Comparison of ENCODE assay signal across 1 cellular context in the genomic region with DNA sequence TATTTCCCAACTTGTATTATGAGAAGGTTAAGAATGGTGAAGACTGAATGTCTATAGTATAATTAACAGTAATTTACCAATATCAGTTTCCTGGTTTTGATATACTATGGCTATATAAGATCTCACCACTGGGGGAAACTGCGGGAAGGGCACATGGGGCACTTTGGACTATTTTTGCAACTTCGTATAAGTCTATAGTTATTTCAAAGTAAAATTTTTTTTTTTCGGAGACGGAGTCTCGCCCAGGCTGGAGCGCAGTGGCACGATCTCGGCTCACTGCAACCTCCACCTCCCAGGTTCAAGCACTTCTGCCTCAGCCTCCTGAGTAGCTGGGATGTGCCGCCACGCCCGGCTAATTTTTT.
A peak's percentile ranks its signal among the peaks of the same experiment; 100 is the strongest.
TF ChIP-seq lines count a peak whose summit lies in the region.

No MANE protein-coding gene starts in this region.

TF ChIP-seq in K562, 482 proteins besides CTCF, POLR2A, EP300 and RAD21:
- TF ChIP-seq EP400 (IDR thresholded peaks at IDR 0.05) (peak; percentile 10; the same call in 1 of the 2 replicates), CBFA2T2 (conservative IDR thresholded peaks at IDR 0.05) (no peak), HMBOX1 (IDR thresholded peaks at IDR 0.05) (no peak), CXXC5 (CRISPR knock-in tag; IDR thresholded peaks at IDR 0.05) (peak; percentile 13), VEZF1 (CRISPR knock-in tag; IDR thresholded peaks at IDR 0.05) (peak; percentile 14; the same call in 1 of the 2 replicates), ETV6 (IDR thresholded peaks at IDR 0.05; ENCODE audit: borderline replicate concordance in 1 of 2, low read depth in 2 of 2, low read length in 1 of 2) (no peak), ETV6 (CRISPR knock-in tag; IDR thresholded peaks at IDR 0.05; ENCODE audit: borderline replicate concordance) (no peak), POLR2G (IDR thresholded peaks at IDR 0.05; ENCODE audit: low read depth, low read length) (0 out of 2 replicates have a peak, but pooled peaks have one; percentile 20), NFRKB (IDR thresholded peaks at IDR 0.05; ENCODE audit: low read depth) (no peak), ZKSCAN8 (CRISPR knock-in tag; IDR thresholded peaks at IDR 0.05) (0 out of 2 replicates have a peak, but pooled peaks have one; percentile 40), SUPT5H (IDR thresholded peaks at IDR 0.05) (0 out of 2 replicates have a peak, but pooled peaks have one; percentile 22), FOXM1 (IDR thresholded peaks at IDR 0.05; ENCODE audit: low read depth) (no peak), FOXM1 (CRISPR knock-in tag; IDR thresholded peaks at IDR 0.05; ENCODE audit: low read depth) (no peak), NR4A1 (CRISPR knock-in tag; IDR thresholded peaks at IDR 0.05) (no peak), NR4A1 (tag; IDR thresholded peaks at IDR 0.05) (peak; percentile 11; the same call in 1 of the 2 replicates)
- TF ChIP-seq, protein P1, sequence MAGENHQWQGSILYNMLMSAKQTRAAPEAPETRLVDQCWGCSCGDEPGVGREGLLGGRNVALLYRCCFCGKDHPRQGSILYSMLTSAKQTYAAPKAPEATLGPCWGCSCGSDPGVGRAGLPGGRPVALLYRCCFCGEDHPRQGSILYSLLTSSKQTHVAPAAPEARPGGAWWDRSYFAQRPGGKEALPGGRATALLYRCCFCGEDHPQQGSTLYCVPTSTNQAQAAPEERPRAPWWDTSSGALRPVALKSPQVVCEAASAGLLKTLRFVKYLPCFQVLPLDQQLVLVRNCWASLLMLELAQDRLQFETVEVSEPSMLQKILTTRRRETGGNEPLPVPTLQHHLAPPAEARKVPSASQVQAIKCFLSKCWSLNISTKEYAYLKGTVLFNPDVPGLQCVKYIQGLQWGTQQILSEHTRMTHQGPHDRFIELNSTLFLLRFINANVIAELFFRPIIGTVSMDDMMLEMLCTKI (IDR thresholded peaks at IDR 0.05; ENCODE audit: partially characterized antibody): no peak
- TF ChIP-seq, protein P2, sequence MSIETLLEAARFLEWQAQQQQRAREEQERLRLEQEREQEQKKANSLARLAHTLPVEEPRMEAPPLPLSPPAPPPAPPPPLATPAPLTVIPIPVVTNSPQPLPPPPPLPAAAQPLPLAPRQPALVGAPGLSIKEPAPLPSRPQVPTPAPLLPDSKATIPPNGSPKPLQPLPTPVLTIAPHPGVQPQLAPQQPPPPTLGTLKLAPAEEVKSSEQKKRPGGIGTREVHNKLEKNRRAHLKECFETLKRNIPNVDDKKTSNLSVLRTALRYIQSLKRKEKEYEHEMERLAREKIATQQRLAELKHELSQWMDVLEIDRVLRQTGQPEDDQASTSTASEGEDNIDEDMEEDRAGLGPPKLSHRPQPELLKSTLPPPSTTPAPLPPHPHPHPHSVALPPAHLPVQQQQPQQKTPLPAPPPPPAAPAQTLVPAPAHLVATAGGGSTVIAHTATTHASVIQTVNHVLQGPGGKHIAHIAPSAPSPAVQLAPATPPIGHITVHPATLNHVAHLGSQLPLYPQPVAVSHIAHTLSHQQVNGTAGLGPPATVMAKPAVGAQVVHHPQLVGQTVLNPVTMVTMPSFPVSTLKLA (conservative IDR thresholded peaks at IDR 0.05): 0 out of 4 replicates have a peak, but pooled peaks of 1 of the 2 experiments have one; percentile 14
- TF ChIP-seq, protein P3, sequence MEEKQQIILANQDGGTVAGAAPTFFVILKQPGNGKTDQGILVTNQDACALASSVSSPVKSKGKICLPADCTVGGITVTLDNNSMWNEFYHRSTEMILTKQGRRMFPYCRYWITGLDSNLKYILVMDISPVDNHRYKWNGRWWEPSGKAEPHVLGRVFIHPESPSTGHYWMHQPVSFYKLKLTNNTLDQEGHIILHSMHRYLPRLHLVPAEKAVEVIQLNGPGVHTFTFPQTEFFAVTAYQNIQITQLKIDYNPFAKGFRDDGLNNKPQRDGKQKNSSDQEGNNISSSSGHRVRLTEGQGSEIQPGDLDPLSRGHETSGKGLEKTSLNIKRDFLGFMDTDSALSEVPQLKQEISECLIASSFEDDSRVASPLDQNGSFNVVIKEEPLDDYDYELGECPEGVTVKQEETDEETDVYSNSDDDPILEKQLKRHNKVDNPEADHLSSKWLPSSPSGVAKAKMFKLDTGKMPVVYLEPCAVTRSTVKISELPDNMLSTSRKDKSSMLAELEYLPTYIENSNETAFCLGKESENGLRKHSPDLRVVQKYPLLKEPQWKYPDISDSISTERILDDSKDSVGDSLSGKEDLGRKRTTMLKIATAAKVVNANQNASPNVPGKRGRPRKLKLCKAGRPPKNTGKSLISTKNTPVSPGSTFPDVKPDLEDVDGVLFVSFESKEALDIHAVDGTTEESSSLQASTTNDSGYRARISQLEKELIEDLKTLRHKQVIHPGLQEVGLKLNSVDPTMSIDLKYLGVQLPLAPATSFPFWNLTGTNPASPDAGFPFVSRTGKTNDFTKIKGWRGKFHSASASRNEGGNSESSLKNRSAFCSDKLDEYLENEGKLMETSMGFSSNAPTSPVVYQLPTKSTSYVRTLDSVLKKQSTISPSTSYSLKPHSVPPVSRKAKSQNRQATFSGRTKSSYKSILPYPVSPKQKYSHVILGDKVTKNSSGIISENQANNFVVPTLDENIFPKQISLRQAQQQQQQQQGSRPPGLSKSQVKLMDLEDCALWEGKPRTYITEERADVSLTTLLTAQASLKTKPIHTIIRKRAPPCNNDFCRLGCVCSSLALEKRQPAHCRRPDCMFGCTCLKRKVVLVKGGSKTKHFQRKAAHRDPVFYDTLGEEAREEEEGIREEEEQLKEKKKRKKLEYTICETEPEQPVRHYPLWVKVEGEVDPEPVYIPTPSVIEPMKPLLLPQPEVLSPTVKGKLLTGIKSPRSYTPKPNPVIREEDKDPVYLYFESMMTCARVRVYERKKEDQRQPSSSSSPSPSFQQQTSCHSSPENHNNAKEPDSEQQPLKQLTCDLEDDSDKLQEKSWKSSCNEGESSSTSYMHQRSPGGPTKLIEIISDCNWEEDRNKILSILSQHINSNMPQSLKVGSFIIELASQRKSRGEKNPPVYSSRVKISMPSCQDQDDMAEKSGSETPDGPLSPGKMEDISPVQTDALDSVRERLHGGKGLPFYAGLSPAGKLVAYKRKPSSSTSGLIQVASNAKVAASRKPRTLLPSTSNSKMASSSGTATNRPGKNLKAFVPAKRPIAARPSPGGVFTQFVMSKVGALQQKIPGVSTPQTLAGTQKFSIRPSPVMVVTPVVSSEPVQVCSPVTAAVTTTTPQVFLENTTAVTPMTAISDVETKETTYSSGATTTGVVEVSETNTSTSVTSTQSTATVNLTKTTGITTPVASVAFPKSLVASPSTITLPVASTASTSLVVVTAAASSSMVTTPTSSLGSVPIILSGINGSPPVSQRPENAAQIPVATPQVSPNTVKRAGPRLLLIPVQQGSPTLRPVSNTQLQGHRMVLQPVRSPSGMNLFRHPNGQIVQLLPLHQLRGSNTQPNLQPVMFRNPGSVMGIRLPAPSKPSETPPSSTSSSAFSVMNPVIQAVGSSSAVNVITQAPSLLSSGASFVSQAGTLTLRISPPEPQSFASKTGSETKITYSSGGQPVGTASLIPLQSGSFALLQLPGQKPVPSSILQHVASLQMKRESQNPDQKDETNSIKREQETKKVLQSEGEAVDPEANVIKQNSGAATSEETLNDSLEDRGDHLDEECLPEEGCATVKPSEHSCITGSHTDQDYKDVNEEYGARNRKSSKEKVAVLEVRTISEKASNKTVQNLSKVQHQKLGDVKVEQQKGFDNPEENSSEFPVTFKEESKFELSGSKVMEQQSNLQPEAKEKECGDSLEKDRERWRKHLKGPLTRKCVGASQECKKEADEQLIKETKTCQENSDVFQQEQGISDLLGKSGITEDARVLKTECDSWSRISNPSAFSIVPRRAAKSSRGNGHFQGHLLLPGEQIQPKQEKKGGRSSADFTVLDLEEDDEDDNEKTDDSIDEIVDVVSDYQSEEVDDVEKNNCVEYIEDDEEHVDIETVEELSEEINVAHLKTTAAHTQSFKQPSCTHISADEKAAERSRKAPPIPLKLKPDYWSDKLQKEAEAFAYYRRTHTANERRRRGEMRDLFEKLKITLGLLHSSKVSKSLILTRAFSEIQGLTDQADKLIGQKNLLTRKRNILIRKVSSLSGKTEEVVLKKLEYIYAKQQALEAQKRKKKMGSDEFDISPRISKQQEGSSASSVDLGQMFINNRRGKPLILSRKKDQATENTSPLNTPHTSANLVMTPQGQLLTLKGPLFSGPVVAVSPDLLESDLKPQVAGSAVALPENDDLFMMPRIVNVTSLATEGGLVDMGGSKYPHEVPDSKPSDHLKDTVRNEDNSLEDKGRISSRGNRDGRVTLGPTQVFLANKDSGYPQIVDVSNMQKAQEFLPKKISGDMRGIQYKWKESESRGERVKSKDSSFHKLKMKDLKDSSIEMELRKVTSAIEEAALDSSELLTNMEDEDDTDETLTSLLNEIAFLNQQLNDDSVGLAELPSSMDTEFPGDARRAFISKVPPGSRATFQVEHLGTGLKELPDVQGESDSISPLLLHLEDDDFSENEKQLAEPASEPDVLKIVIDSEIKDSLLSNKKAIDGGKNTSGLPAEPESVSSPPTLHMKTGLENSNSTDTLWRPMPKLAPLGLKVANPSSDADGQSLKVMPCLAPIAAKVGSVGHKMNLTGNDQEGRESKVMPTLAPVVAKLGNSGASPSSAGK (IDR thresholded peaks at IDR 0.05): peak; percentile 44; the same call in 1 of the 2 replicates
